1 cellular context compared by ENCODE assay signal in genomic region chr10:89633484-89633883, GRCh38.
TF ChIP-seq lines count a peak whose summit lies in the region.

No MANE protein-coding gene starts in this region.

TF ChIP-seq in HEK293, 187 proteins besides CTCF, POLR2A, EP300 and RAD21 (continued from another document and continues in another):
- no peak for TF ChIP-seq ZNF350 (tag by site-specific recombination; IDR thresholded peaks at IDR 0.05)
- TF ChIP-seq ZNF626 (tag by site-specific recombination; IDR thresholded peaks at IDR 0.05) = no peak
- peak; percentile 10; the same call in 1 of the 2 replicates for TF ChIP-seq SCRT2 (tag by site-specific recombination; IDR thresholded peaks at IDR 0.05)
- TF ChIP-seq ZNF184 (tag by site-specific recombination; IDR thresholded peaks at IDR 0.05) = 0 out of 2 replicates have a peak, but pooled peaks have one; percentile 15
- TF ChIP-seq PRDM1 (tag by site-specific recombination; IDR thresholded peaks at IDR 0.05) = no peak
- no peak for TF ChIP-seq ZBTB17 (tag by site-specific recombination; IDR thresholded peaks at IDR 0.05)
- no peak for TF ChIP-seq ZNF23 (tag by site-specific recombination; IDR thresholded peaks at IDR 0.05; ENCODE audit: borderline replicate concordance)
- TF ChIP-seq PATZ1 (tag by site-specific recombination; IDR thresholded peaks at IDR 0.05) = no peak
- no peak for TF ChIP-seq WT1 (tag by site-specific recombination; IDR thresholded peaks at IDR 0.05)
- TF ChIP-seq ZNF155 (tag by site-specific recombination; IDR thresholded peaks at IDR 0.05) = no peak
- no peak for TF ChIP-seq ZNF391 (tag by site-specific recombination; IDR thresholded peaks at IDR 0.05; ENCODE audit: borderline replicate concordance, low read depth)
- TF ChIP-seq ZFP37 (tag by site-specific recombination; IDR thresholded peaks at IDR 0.05) = no peak
- TF ChIP-seq ZBTB21 (tag by site-specific recombination; IDR thresholded peaks at IDR 0.05) = no peak
- TF ChIP-seq AEBP2 (tag by site-specific recombination; IDR thresholded peaks at IDR 0.05; ENCODE audit: borderline replicate concordance) = no peak
- 0 out of 2 replicates have a peak, but pooled peaks have one; percentile 22 for TF ChIP-seq SP7 (tag by site-specific recombination; IDR thresholded peaks at IDR 0.05)
- TF ChIP-seq BCL11B (tag by site-specific recombination; IDR thresholded peaks at IDR 0.05; ENCODE audit: low read depth) = no peak
- no peak for TF ChIP-seq ZNF133 (tag by site-specific recombination; IDR thresholded peaks at IDR 0.05)
- TF ChIP-seq ZNF514 (tag by site-specific recombination; IDR thresholded peaks at IDR 0.05) = no peak
- TF ChIP-seq ZNF335 (tag by site-specific recombination; conservative IDR thresholded peaks at IDR 0.05) = peak; percentile 33
- no peak for TF ChIP-seq ZNF600 (tag by site-specific recombination; IDR thresholded peaks at IDR 0.05)
- peak; percentile 48; the same call in 1 of the 2 replicates for TF ChIP-seq GLIS1 (tag by site-specific recombination; IDR thresholded peaks at IDR 0.05)
- no peak for TF ChIP-seq ZFP41 (tag by site-specific recombination; IDR thresholded peaks at IDR 0.05; ENCODE audit: borderline replicate concordance)
- TF ChIP-seq ZNF280D (tag by site-specific recombination; IDR thresholded peaks at IDR 0.05) = no peak
- no peak for TF ChIP-seq ZNF26 (tag by site-specific recombination; IDR thresholded peaks at IDR 0.05)
- no peak for TF ChIP-seq ZNF362 (tag by site-specific recombination; IDR thresholded peaks at IDR 0.05)
- no peak for TF ChIP-seq YY1 (tag by site-specific recombination; IDR thresholded peaks at IDR 0.05)
- no peak for TF ChIP-seq ZNF510 (tag by site-specific recombination; IDR thresholded peaks at IDR 0.05; ENCODE audit: insufficient replicate concordance)
- no peak for TF ChIP-seq ZBTB48 (tag by site-specific recombination; IDR thresholded peaks at IDR 0.05)
- TF ChIP-seq ZSCAN23 (tag by site-specific recombination; IDR thresholded peaks at IDR 0.05) = no peak
- no peak for TF ChIP-seq ZNF239 (tag by site-specific recombination; IDR thresholded peaks at IDR 0.05)
- no peak for TF ChIP-seq ZNF521 (tag by site-specific recombination; IDR thresholded peaks at IDR 0.05)
- TF ChIP-seq ZNF580 (tag by site-specific recombination; IDR thresholded peaks at IDR 0.05) = no peak
- no peak for TF ChIP-seq ZNF792 (tag by site-specific recombination; IDR thresholded peaks at IDR 0.05)
- no peak for TF ChIP-seq ZNF18 (tag by site-specific recombination; IDR thresholded peaks at IDR 0.05)
- TF ChIP-seq MZF1 (tag by site-specific recombination; IDR thresholded peaks at IDR 0.05; ENCODE audit: borderline replicate concordance) = no peak
- peak; percentile 42; the same call in 1 of the 2 replicates for TF ChIP-seq ZNF24 (tag by site-specific recombination; IDR thresholded peaks at IDR 0.05)
- no peak for TF ChIP-seq ZNF19 (tag by site-specific recombination; IDR thresholded peaks at IDR 0.05; ENCODE audit: low read depth)
- TF ChIP-seq SCRT1 (tag by site-specific recombination; IDR thresholded peaks at IDR 0.05; ENCODE audit: borderline replicate concordance) = no peak
- no peak for TF ChIP-seq ZNF747 (tag by site-specific recombination; IDR thresholded peaks at IDR 0.05)
- no peak for TF ChIP-seq TSHZ1 (tag by site-specific recombination; IDR thresholded peaks at IDR 0.05; ENCODE audit: borderline replicate concordance)
- TF ChIP-seq INSM2 (tag by site-specific recombination; IDR thresholded peaks at IDR 0.05) = peak; percentile 15; the same call in 1 of the 2 replicates
- no peak for TF ChIP-seq OVOL3 (tag by site-specific recombination; IDR thresholded peaks at IDR 0.05)
- TF ChIP-seq ZNF416 (tag by site-specific recombination; IDR thresholded peaks at IDR 0.05) = no peak
- no peak for TF ChIP-seq ZNF214 (tag by site-specific recombination; IDR thresholded peaks at IDR 0.05; ENCODE audit: borderline replicate concordance)
- TF ChIP-seq HIC1 (tag by site-specific recombination; IDR thresholded peaks at IDR 0.05) = no peak
- peak; percentile 45 for TF ChIP-seq ZNF629 (tag by site-specific recombination; IDR thresholded peaks at IDR 0.05)
- 0 out of 2 replicates have a peak, but pooled peaks have one; percentile 32 for TF ChIP-seq GFI1B (tag by site-specific recombination; IDR thresholded peaks at IDR 0.05)
- no peak for TF ChIP-seq ZNF548 (tag by site-specific recombination; IDR thresholded peaks at IDR 0.05)
